24 cellular contexts compared by ENCODE assay signal in the genomic region with DNA sequence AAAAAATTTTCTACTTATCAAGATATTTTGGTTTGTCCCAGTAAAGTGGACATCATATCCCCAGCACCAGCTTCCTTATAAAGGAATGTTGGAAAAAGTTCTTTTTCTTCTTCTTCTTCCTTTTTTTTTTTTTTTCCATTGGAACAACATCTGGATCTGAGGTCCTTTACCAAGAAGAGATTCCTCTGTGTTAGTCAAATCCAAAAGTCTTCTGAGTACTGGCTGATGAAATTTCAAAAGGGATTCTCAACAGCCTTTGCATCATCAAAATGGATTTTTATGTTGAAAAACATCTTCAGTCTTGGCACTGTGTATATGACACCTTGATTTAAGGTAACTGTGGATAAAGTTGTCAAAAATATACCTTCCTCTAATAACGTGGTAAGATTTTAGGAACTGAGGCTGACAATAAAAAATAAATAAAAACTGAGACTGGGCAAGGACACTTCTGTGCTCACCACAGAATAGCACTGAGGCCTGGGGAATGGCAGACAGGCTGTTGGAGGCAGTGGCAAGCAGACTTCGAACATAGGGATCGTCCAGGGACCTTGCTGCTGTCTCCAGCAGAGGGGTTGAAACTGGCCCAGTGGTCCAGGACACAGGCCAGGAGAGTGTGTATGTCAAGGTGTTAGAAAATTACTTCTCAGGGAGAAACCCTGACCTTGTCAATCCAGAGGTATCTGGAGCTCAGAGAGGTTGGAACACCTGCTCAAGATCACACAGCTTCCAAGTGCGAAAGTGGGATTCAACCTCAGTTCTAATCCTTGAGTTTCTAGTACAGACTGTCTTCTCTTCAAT.
"Had no signal": no experiment of that assay in that cellular context is flagged by ENCODE, and none has a peak within 500 bp of the region (broad histone marks: within the 10 kb centered on the region; RNA-seq: fewer than 3 reads in every experiment).

No MANE protein-coding gene starts in this region.

- H3K9me3 Mint-ChIP-seq: activated naive CD4-positive, alpha-beta T cell treated with anti-CD3 and anti-CD28 coated beads, Interleukin-2, amount 50 U/mL, for 24 hours; activated T-helper 1 cell treated with anti-CD3 and anti-CD28 coated beads, Interleukin-12 subunit alpha, Interleukin-12 subunit beta, Interleukin-2, Interleukin-4 antibody, amounts not matched to agents 30 ng/mL and 10 ng/mL and 1 ng/mL, durations not matched to agents 14 hours and 24 hours and 36 hours; naive thymus-derived CD4-positive, alpha-beta T cell; stimulated activated naive CD8-positive, alpha-beta T cell treated with anti-CD3 and anti-CD28 coated beads, Interleukin-15, Interleukin-2, amounts not matched to agents 100 ng/mL and 50 ng/mL, for 24 hours; T-helper 2 cell treated with Interferon-gamma antibody and Interleukin-4, amounts not matched to agents 5 μg/mL and 100 μg/mL, for 36 hours had no signal

- H3K4me1 ChIP-seq: ascending aorta, left lung, thyroid gland had no signal

- H3K27me3 Mint-ChIP-seq: activated naive CD4-positive, alpha-beta T cell treated with anti-CD3 and anti-CD28 coated beads, Interleukin-2, amount 50 U/mL, for 24 hours; naive thymus-derived CD4-positive, alpha-beta T cell; stimulated activated naive CD8-positive, alpha-beta T cell treated with anti-CD3 and anti-CD28 coated beads, Interleukin-15, Interleukin-2, amounts not matched to agents 100 ng/mL and 50 ng/mL, for 24 hours had no signal

- H3K4me3 Mint-ChIP-seq: activated CD8-positive, alpha-beta T cell treated with anti-CD3 and anti-CD28 coated beads, Interleukin-2, amount 10 ng/mL, durations not matched to agents 7 days and 5 days; activated naive CD4-positive, alpha-beta T cell treated with anti-CD3 and anti-CD28 coated beads, Interleukin-2, amount 50 U/mL, for 24 hours; activated T-helper 1 cell treated with anti-CD3 and anti-CD28 coated beads, Interleukin-12 subunit alpha, Interleukin-12 subunit beta, Interleukin-2, Interleukin-4 antibody, amounts not matched to agents 30 ng/mL and 10 ng/mL and 1 ng/mL, durations not matched to agents 14 hours and 24 hours and 36 hours; naive thymus-derived CD4-positive, alpha-beta T cell; stimulated activated naive CD8-positive, alpha-beta T cell treated with anti-CD3 and anti-CD28 coated beads, Interleukin-15, Interleukin-2, amounts not matched to agents 100 ng/mL and 50 ng/mL, for 24 hours; T-helper 2 cell treated with Interferon-gamma antibody and Interleukin-4, amounts not matched to agents 5 μg/mL and 100 μg/mL, for 36 hours had no signal

- H3K27me3 ChIP-seq: ascending aorta, left lung, thyroid gland had no signal

- H3K36me3 Mint-ChIP-seq: activated naive CD4-positive, alpha-beta T cell treated with anti-CD3 and anti-CD28 coated beads, Interleukin-2, amount 50 U/mL, for 24 hours; naive thymus-derived CD4-positive, alpha-beta T cell had no signal

- H3K27ac ChIP-seq: ascending aorta, epithelial cell of prostate, left lung, thyroid gland had no signal

- H3K27ac Mint-ChIP-seq: activated CD8-positive, alpha-beta T cell treated with anti-CD3 and anti-CD28 coated beads, Interleukin-2, amount 10 ng/mL, durations not matched to agents 7 days and 5 days; activated T-helper 1 cell treated with anti-CD3 and anti-CD28 coated beads, Interleukin-12 subunit alpha, Interleukin-12 subunit beta, Interleukin-2, Interleukin-4 antibody, amounts not matched to agents 30 ng/mL and 10 ng/mL and 1 ng/mL, durations not matched to agents 14 hours and 24 hours and 36 hours; progenitor cell of endocrine pancreas; stimulated activated naive CD8-positive, alpha-beta T cell treated with anti-CD3 and anti-CD28 coated beads, Interleukin-15, Interleukin-2, amounts not matched to agents 100 ng/mL and 50 ng/mL, for 24 hours; T-helper 2 cell treated with Interferon-gamma antibody and Interleukin-4, amounts not matched to agents 5 μg/mL and 100 μg/mL, for 36 hours had no signal

- H3K36me3 ChIP-seq: ascending aorta, left lung, thyroid gland, WERI-Rb-1 had no signal

- H3K4me3 ChIP-seq: ascending aorta, coronary artery, left lung, lung, thyroid gland had no signal

- H3K4me1 Mint-ChIP-seq: activated naive CD4-positive, alpha-beta T cell treated with anti-CD3 and anti-CD28 coated beads, Interleukin-2, amount 50 U/mL, for 24 hours had no signal

- H3K9me3 ChIP-seq: ascending aorta, left lung, thyroid gland had no signal

- ATAC-seq: activated CD8-positive, alpha-beta T cell treated with anti-CD3 and anti-CD28 coated beads, Interleukin-2, amount 10 ng/mL, durations not matched to agents 7 days and 5 days; left lung; naive thymus-derived CD4-positive, alpha-beta T cell had no signal

- DNase-seq: activated CD4-positive, alpha-beta T cell treated with anti-CD3 and anti-CD28 coated beads, Interleukin-2, amount 50 U/mL, for 1 hour; activated CD4-positive, CD25-positive, alpha-beta regulatory T cell treated with anti-CD3 and anti-CD28 coated beads, Interleukin-2, amount 50 U/mL, for 72 hours; activated CD8-positive, alpha-beta T cell treated with anti-CD3 and anti-CD28 coated beads, Interleukin-2, amount 10 ng/mL, durations not matched to agents 7 days and 5 days; activated gamma-delta T cell; foreskin melanocyte; hippocampal formation; kidney glomerular epithelial cell; naive thymus-derived CD4-positive, alpha-beta T cell; retina; stimulated activated CD4-positive, alpha-beta T cell treated with anti-CD3 and anti-CD28 coated beads, Interleukin-12 subunit alpha, Interleukin-12 subunit beta, amount 100 ng/mL, for 4 hours; stimulated activated CD4-positive, alpha-beta T cell treated with anti-CD3 and anti-CD28 coated beads, Interleukin-1b, Interleukin-23, amount 100 ng/mL, for 48 hours; substantia nigra; WERI-Rb-1 had no signal
